In the genomic region with DNA sequence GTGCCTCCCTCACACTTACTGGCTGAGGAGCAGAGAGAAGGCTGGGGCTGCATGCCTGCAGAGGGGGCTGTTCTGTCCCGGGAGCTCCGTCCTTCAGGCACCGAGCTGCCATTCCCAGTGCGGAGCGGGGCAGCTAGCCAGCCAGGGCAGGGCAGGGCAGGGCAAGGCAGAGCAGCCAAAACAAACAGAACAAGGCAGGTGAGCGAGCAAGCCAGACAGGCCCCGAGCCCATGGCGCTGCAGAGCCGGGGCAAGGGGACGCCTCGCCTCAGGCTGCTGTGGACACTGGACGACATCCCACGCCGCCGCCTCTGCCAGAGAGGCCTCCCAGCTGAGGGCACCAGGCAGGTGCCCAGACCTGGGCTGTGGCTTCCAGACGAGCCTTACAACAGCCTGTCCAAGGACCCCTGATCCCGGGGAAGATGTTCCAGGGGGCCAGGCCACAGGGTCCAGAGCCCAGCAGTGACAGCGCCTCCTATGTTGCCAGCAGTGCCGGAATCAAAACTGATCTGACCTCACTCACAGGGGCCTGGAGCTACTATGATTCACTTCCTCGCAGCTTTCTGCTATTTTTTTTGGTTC, we compare ENCODE assay signal across 8 cellular contexts. TPM values are rescaled to one million over a fixed set of nuclear protein-coding genes. Genes with fewer than 3 reads are reported as not detected.
DNase-seq lines count a peak whose midpoint lies in the region; ATAC-seq, FAIRE-seq and TF ChIP-seq lines count a peak whose summit lies in the region.
"Had no signal": no experiment of that assay in that cellular context is flagged by ENCODE, and none has a peak within 500 bp of the region (broad histone marks: within the 10 kb centered on the region; RNA-seq: fewer than 3 reads in every experiment).

No MANE protein-coding gene starts in this region.

- H3K4me2 ChIP-seq in H1 (ENCODE audit: insufficient read depth in 1 of 2, low read depth in 2 of 2, low read length in 2 of 2): no peak overlapping the region

- no peaks in the 10 kb centered on the region for H3K79me1 ChIP-seq in H1 (ENCODE audit: low read depth, low read length)

- H3K4me1 ChIP-seq in Panc1 (ENCODE audit: control insufficient read depth, insufficient read depth, low read length): no peaks in the 10 kb centered on the region
- H3K4me1 ChIP-seq in H1 (replicated peaks in 1 of 4; ENCODE audit: control insufficient read depth in 3 of 4, insufficient read depth in 4 of 4, low read length in 3 of 4): no peaks in the 10 kb centered on the region
- peaks cover 0 to 34% (median 18%) of the 10 kb centered on the region in 4 donors for H3K4me1 ChIP-seq in right lobe of liver
- peaks cover 6 to 16% (median 13%) of the 10 kb centered on the region in 4 donors for H3K4me1 ChIP-seq in transverse colon

- no peak overlapping the region for H3K4ac ChIP-seq in H1 (replicated peaks; ENCODE audit: insufficient read length, low read depth, low read length)

- H3K9me3 ChIP-seq in Panc1 (ENCODE audit: control insufficient read depth, insufficient read depth, low read depth, low read length) (no peaks in the 10 kb centered on the region), H1 (ENCODE audit: insufficient read depth in 2 of 2, low read depth in 1 of 2, low read length in 1 of 2) (no peaks in the 10 kb centered on the region), right lobe of liver (no peaks in the 10 kb centered on the region), transverse colon (no peaks in the 10 kb centered on the region)

- no peaks in the 10 kb centered on the region for H3K79me2 ChIP-seq in H1 (ENCODE audit: control insufficient read depth in 1 of 2, insufficient read depth in 2 of 2, low read length in 2 of 2)

- no peak overlapping the region for H2BK120ac ChIP-seq in H1 (replicated peaks; ENCODE audit: low read depth, low read length)

- no peak overlapping the region for H3K9ac ChIP-seq in H1 (replicated peaks in 1 of 4; ENCODE audit: extremely low read depth in 1 of 4, low read depth in 3 of 4, low read length in 3 of 4)

- no peak overlapping the region for H4K5ac ChIP-seq in H1 (ENCODE audit: insufficient read length, low read depth, low read length)

- H4K91ac ChIP-seq in H1 (replicated peaks; ENCODE audit: insufficient read length, low read length): no peak overlapping the region

- H2AFZ ChIP-seq in H1 (ENCODE audit: low read length): no peak overlapping the region

- POLR2A ChIA-PET in Panc1 (lab: Charles Lee): no interaction called here
- POLR2A ChIA-PET in H1 (lab: Charles Lee; ENCODE audit: partially characterized antibody): interaction anchor here (0.6 to 2.4 kb wide), 3 partner anchors 45 to 499 kb away, joined by 3 to 7 read pairs (median 3); a partner anchor contains a TSS

- in situ Hi-C loops in Panc1 (cut with HindIII; ENCODE audit: low pct_unique_long_range_greater_than_20kb, low sequenced_read_pairs): no loop called here
- in situ Hi-C loops in transverse colon (cut with MboI; ENCODE audit: low pct_ligation_motif_present in 1 of 4, low pct_unique_long_range_greater_than_20kb in 1 of 4, low sequenced_read_pairs in 3 of 4): no loop called here

- no peak; a peak in 1 of 4 replicates for TF ChIP-seq RAD21 in H1 (IDR thresholded peaks at IDR 0.05 in 1 of 2, conservative IDR thresholded peaks at IDR 0.05 in 1 of 2; ENCODE audit: low read depth in 2 of 2, low read length in 2 of 2)

- H2BK20ac ChIP-seq in H1 (ENCODE audit: low read length): no peak overlapping the region

- H3K23ac ChIP-seq in H1 (ENCODE audit: insufficient read length): no peak overlapping the region

- H3K36me3 ChIP-seq in Panc1 (ENCODE audit: control insufficient read depth, insufficient read depth, low read length) (peaks cover 7% of the 10 kb centered on the region; the same call in 1 of the 2 replicates), H1 (ENCODE audit: control insufficient read depth in 2 of 4, insufficient read depth in 4 of 4, low read length in 3 of 4) (peaks cover 3 to 16% (median 10%) of the 10 kb centered on the region in 4 experiments; a peak in 6 of 8 replicates), right lobe of liver (peaks cover 0 to 3% (median 0%) of the 10 kb centered on the region in 4 donors), transverse colon (peaks cover 0 to 26% (median 10%) of the 10 kb centered on the region in 4 donors)

- H3K14ac ChIP-seq in H1 (ENCODE audit: insufficient read length): no peak overlapping the region

- H3K23me2 ChIP-seq in H1 (ENCODE audit: low read depth, low read length): no peaks in the 10 kb centered on the region

- no TSS peak for BruUV-seq in Panc1 (replicated peaks; lab: Mats Ljungman, UMichigan)

- TF ChIP-seq EP300 in H1 (IDR thresholded peaks at IDR 0.05; ENCODE audit: borderline replicate concordance in 1 of 2, low read depth in 2 of 2, low read length in 2 of 2): no peak
- TF ChIP-seq EP300 in transverse colon (IDR thresholded peaks at IDR 0.05; ENCODE audit: low read depth): no peak

- no peak overlapping the region for H3K56ac ChIP-seq in H1 (replicated peaks; ENCODE audit: insufficient read length, low read depth, low read length)

- no peak for FAIRE-seq in H1 (lab: Jason Lieb, UNC)

- peak; percentile 52 for ATAC-seq in Panc1
- peak; percentile 86 to 93 (median 90) for ATAC-seq in right lobe of liver

- peaks cover 0 to 4% of the 10 kb centered on the region in 2 experiments for H4K20me1 ChIP-seq in H1 (replicated peaks in 1 of 2; ENCODE audit: control insufficient read depth in 1 of 2, insufficient read depth in 2 of 2, low read length in 2 of 2)

- WGBS in H1 (ENCODE audit: extremely low coverage in 1 of 2, insufficient coverage in 1 of 2, insufficient read length in 1 of 2, insufficient replicate concordance in 2 of 2, low coverage in 1 of 2, low lambda C conversion rate in 2 of 2, missing lambda C conversion rate in 1 of 2), 2 experiments: 81% methylated on average over 20 of the region's 20 CpGs; no CpG with 5 or more reads in 1 of the 2 experiments
- 19% methylated on average over 7 of the region's 20 CpGs for WGBS in right lobe of liver (ENCODE audit: insufficient coverage, low coverage, low lambda C conversion rate, missing lambda C conversion rate)
- 62 to 69% methylated on average over 3 to 15 of the region's 20 CpGs for WGBS in transverse colon (ENCODE audit: low coverage in 1 of 2), 2 donors

- no peak overlapping the region; the same call in 1 of the 2 replicates for H4K8ac ChIP-seq in H1 (ENCODE audit: extremely low read depth, insufficient read depth, low read length)

- CTCF ChIA-PET in Panc1 (lab: Charles Lee): interaction anchor here (0.6 to 1.0 kb wide), 3 partner anchors 40 to 60 kb away, joined by 3 to 4 read pairs (median 4); no protein-coding TSS in a partner anchor
- CTCF ChIA-PET in H1 (lab: Charles Lee; ENCODE audit: partially characterized antibody): interaction anchor here (0.6 to 16.0 kb wide), 13 partner anchors 10 to 690 kb away, joined by 3 to 209 read pairs (median 4); no protein-coding TSS in a partner anchor

- intact Hi-C loops in Panc1 (cut with micrococcal nuclease; ENCODE audit: unreplicated experiment) (no loop called here), right lobe of liver (cut with DNase I) (no loop called here), transverse colon (cut with DNase I; ENCODE audit: low total_unique reads) (no loop called here)

- no peak overlapping the region for H2BK15ac ChIP-seq in H1 (ENCODE audit: low read length)

- TF ChIP-seq CTCF in Panc1 (IDR thresholded peaks at IDR 0.05) (no peak), H1 (IDR thresholded peaks at IDR 0.05; ENCODE audit: control extremely low read depth in 1 of 3, insufficient read depth in 1 of 3, low read depth in 1 of 3, low read length in 3 of 3) (peak; percentile 13 to 48 (median 38); a peak in 3 of 4 replicates), right lobe of liver (IDR thresholded peaks at IDR 0.05) (peak in 3 of 4 donors; percentile 3 to 19 (median 9)), transverse colon (IDR thresholded peaks at IDR 0.05) (peak in 1 of 5 experiments; percentile 23)

- no peak for DNase-seq in Panc1 (ENCODE audit: low read depth, low spot score)
- peak in 1 of 2 experiments; percentile 59 for DNase-seq in H1 (ENCODE audit: low read depth in 1 of 2, low spot score in 2 of 2)
- peak; percentile 92 to 98 (median 97) for DNase-seq in right lobe of liver
- DNase-seq in transverse colon: peak; percentile 84
- no peak for DNase-seq in NCI-H1092 (lab: John Stamatoyannopoulos, UW)
- no peak for DNase-seq in DMS79 (lab: John Stamatoyannopoulos, UW)
- no peak for DNase-seq in NCI-H524 (lab: John Stamatoyannopoulos, UW)
- DNase-seq: activated CD4-positive, alpha-beta T cell treated with anti-CD3 and anti-CD28 coated beads for 1 hour had no signal

- H3K4me3 ChIP-seq in Panc1 (ENCODE audit: low read depth in 2 of 2, low read length in 2 of 2): no peak overlapping the region
- no peak overlapping the region for H3K4me3 ChIP-seq in H1 (ENCODE audit: extremely low read depth in 1 of 4, insufficient read depth in 2 of 4, low read depth in 3 of 4, low read length in 4 of 4)
- H3K4me3 ChIP-seq in right lobe of liver: no peak overlapping the region
- peak overlapping the region in 1 of 4 donors; percentile 10 for H3K4me3 ChIP-seq in transverse colon

- H2BK5ac ChIP-seq in H1 (ENCODE audit: low read depth, low read length): no peak overlapping the region

- no peak overlapping the region for H2AK5ac ChIP-seq in H1 (ENCODE audit: low read depth, low read length)

- no peak overlapping the region for H2BK12ac ChIP-seq in H1 (ENCODE audit: low read depth, low read length)

- H3K27ac ChIP-seq in Panc1 (ENCODE audit: low read length) (no peak overlapping the region), H1 (ENCODE audit: low read depth, low read length) (no peak overlapping the region), right lobe of liver (peak overlapping the region; percentile 3 to 59 (median 9)), transverse colon (peak overlapping the region; percentile 27 to 66 (median 46))

- no peaks in the 10 kb centered on the region for H3K27me3 ChIP-seq in Panc1 (ENCODE audit: control insufficient read depth, insufficient read depth, low read length)
- H3K27me3 ChIP-seq in H1 (replicated peaks in 1 of 4; ENCODE audit: control insufficient read depth in 3 of 4, extremely low read depth in 1 of 4, insufficient read depth in 3 of 4, low read length in 3 of 4): no peaks in the 10 kb centered on the region; a peak in 1 of 7 replicates
- no peaks in the 10 kb centered on the region for H3K27me3 ChIP-seq in right lobe of liver
- H3K27me3 ChIP-seq in transverse colon: no peaks in the 10 kb centered on the region

- no peak overlapping the region for H3K18ac ChIP-seq in H1 (ENCODE audit: extremely low read depth, low read length)

- no peak for TF ChIP-seq POLR2A in H1 (IDR thresholded peaks at IDR 0.05; ENCODE audit: control extremely low read depth in 1 of 2, low read depth in 2 of 2, low read length in 2 of 2)
- no peak for TF ChIP-seq POLR2A in right lobe of liver (IDR thresholded peaks at IDR 0.05)
- TF ChIP-seq POLR2A in transverse colon (IDR thresholded peaks at IDR 0.05): no peak

RNA-seq across cellular contexts. Expression of gene NDST2, which starts 8.2 kb away (rescaled TPM):
- total RNA-seq in Panc1 (2021; ENCODE audit: unreplicated experiment): 49.0 TPM
- polyA plus RNA-seq in Panc1 (2012; ENCODE audit: insufficient read length): 49.6 TPM
- total RNA-seq in H1 (2021; fragmentation: NEBNext Ultra II Directional; extraction: Animal tissue kit (Norgen Biotek cat#: 25700)): 21.4 and 25.5 TPM in 2 replicates
- 13.9 and 18.0 TPM in 2 replicates for polyA plus RNA-seq in H1 (2011; rRNA removed)
- 13.8 TPM for polyA plus RNA-seq in H1 (2011; cell fraction: cytosol; rRNA removed)
- 50.5 TPM for polyA plus RNA-seq in H1 (2011; cell fraction: nucleus; rRNA removed)
- polyA plus RNA-seq in H1 (2012, experiment 1 of 2): 10.6 to 15.8 TPM (median 12.5 TPM) in 4 replicates
- polyA plus RNA-seq in H1 (2012, experiment 2 of 2): 9.7 TPM
- 13.4 TPM for polyA plus RNA-seq in H1 (2013, experiment 1 of 2)
- 12.3 TPM for polyA plus RNA-seq in H1 (2013, experiment 2 of 2)
- 26.5 and 36.6 TPM in 2 replicates for polyA minus RNA-seq in H1 (2011; rRNA and poly(A)+ RNA removed)
- polyA minus RNA-seq in H1 (2011; cell fraction: cytosol; rRNA and poly(A)+ RNA removed): 20.8 TPM
- 40.9 TPM for polyA minus RNA-seq in H1 (2011; cell fraction: nucleus; rRNA and poly(A)+ RNA removed)
- total RNA-seq in right lobe of liver: 10 to 100 TPM in 5 of 6 experiments, 1 to 10 TPM in 1; 9.5 to 14.8 (median 12.2) TPM
- 10 to 100 TPM; 14.3 to 34.5 (median 22.1) TPM for total RNA-seq in transverse colon

RNA-seq across cellular contexts. Expression of gene ZSWIM8, which starts 34.2 kb away (rescaled TPM):
- total RNA-seq in Panc1 (2021; ENCODE audit: unreplicated experiment) (109 TPM), right lobe of liver (100 to 1,000 TPM in 1 of 6 experiments, 10 to 100 TPM in 5; 52.2 to 107 (median 77.5) TPM), transverse colon (100 to 1,000 TPM in 3 of 4 donors, 10 to 100 TPM in 1; 94.5 to 530 (median 188) TPM)
- 126 TPM for polyA plus RNA-seq in Panc1 (2012; ENCODE audit: insufficient read length)
- 44.7 and 49.8 TPM in 2 replicates for total RNA-seq in H1 (2021; fragmentation: NEBNext Ultra II Directional; extraction: Animal tissue kit (Norgen Biotek cat#: 25700))
- 99.7 and 113 TPM in 2 replicates for polyA plus RNA-seq in H1 (2011; rRNA removed)
- polyA plus RNA-seq in H1 (2011; cell fraction: cytosol; rRNA removed): 63.2 TPM
- 423 TPM for polyA plus RNA-seq in H1 (2011; cell fraction: nucleus; rRNA removed)
- 32.9 to 71.7 TPM (median 60.3 TPM) in 4 replicates for polyA plus RNA-seq in H1 (2012, experiment 1 of 2)
- 50.8 TPM for polyA plus RNA-seq in H1 (2012, experiment 2 of 2)
- 45.3 TPM for polyA plus RNA-seq in H1 (2013, experiment 1 of 2)
- 34.3 TPM for polyA plus RNA-seq in H1 (2013, experiment 2 of 2)
- polyA minus RNA-seq in H1 (2011; rRNA and poly(A)+ RNA removed): 58.0 and 68.5 TPM in 2 replicates
- 42.7 TPM for polyA minus RNA-seq in H1 (2011; cell fraction: cytosol; rRNA and poly(A)+ RNA removed)
- 56.0 TPM for polyA minus RNA-seq in H1 (2011; cell fraction: nucleus; rRNA and poly(A)+ RNA removed)

RNA-seq across cellular contexts. Expression of gene CHCHD1, which starts 37.8 kb away (rescaled TPM):
- total RNA-seq in Panc1 (2021; ENCODE audit: unreplicated experiment): 41.2 TPM
- 71.5 TPM for polyA plus RNA-seq in Panc1 (2012; ENCODE audit: insufficient read length)
- 44.9 and 46.4 TPM in 2 replicates for total RNA-seq in H1 (2021; fragmentation: NEBNext Ultra II Directional; extraction: Animal tissue kit (Norgen Biotek cat#: 25700))
- 52.6 and 58.1 TPM in 2 replicates for polyA plus RNA-seq in H1 (2011; rRNA removed)
- polyA plus RNA-seq in H1 (2011; cell fraction: cytosol; rRNA removed): 57.1 TPM
- 28.2 TPM for polyA plus RNA-seq in H1 (2011; cell fraction: nucleus; rRNA removed)
- 78.9 to 101 TPM (median 92.5 TPM) in 4 replicates for polyA plus RNA-seq in H1 (2012, experiment 1 of 2)
- 104 TPM for polyA plus RNA-seq in H1 (2012, experiment 2 of 2)
- 151 TPM for polyA plus RNA-seq in H1 (2013, experiment 1 of 2)
- 164 TPM for polyA plus RNA-seq in H1 (2013, experiment 2 of 2)
- polyA minus RNA-seq in H1 (2011; rRNA and poly(A)+ RNA removed): 5.0 and 6.8 TPM in 2 replicates
- polyA minus RNA-seq in H1 (2011; cell fraction: cytosol; rRNA and poly(A)+ RNA removed): 9.9 TPM
- 15.8 TPM for polyA minus RNA-seq in H1 (2011; cell fraction: nucleus; rRNA and poly(A)+ RNA removed)
- 10 to 100 TPM; 13.0 to 25.1 (median 17.4) TPM for total RNA-seq in right lobe of liver
- 10 to 100 TPM in 3 of 4 donors, 1 to 10 TPM in 1; 2.6 to 37.4 (median 17.0) TPM for total RNA-seq in transverse colon

RNA-seq across cellular contexts. Expression of gene CAMK2G, which starts 54.8 kb away (rescaled TPM):
- 41.4 TPM for total RNA-seq in Panc1 (2021; ENCODE audit: unreplicated experiment)
- polyA plus RNA-seq in Panc1 (2012; ENCODE audit: insufficient read length): 37.5 TPM
- 29.9 and 31.7 TPM in 2 replicates for total RNA-seq in H1 (2021; fragmentation: NEBNext Ultra II Directional; extraction: Animal tissue kit (Norgen Biotek cat#: 25700))
- 28.9 and 31.9 TPM in 2 replicates for polyA plus RNA-seq in H1 (2011; rRNA removed)
- polyA plus RNA-seq in H1 (2011; cell fraction: cytosol; rRNA removed): 37.7 TPM
- 77.7 TPM for polyA plus RNA-seq in H1 (2011; cell fraction: nucleus; rRNA removed)
- 31.3 to 38.7 TPM (median 34.5 TPM) in 4 replicates for polyA plus RNA-seq in H1 (2012, experiment 1 of 2)
- 22.7 TPM for polyA plus RNA-seq in H1 (2012, experiment 2 of 2)
- polyA plus RNA-seq in H1 (2013, experiment 1 of 2): 23.2 TPM
- 21.7 TPM for polyA plus RNA-seq in H1 (2013, experiment 2 of 2)
- polyA minus RNA-seq in H1 (2011; rRNA and poly(A)+ RNA removed): 38.9 and 49.0 TPM in 2 replicates
- 20.9 TPM for polyA minus RNA-seq in H1 (2011; cell fraction: cytosol; rRNA and poly(A)+ RNA removed)
- 32.5 TPM for polyA minus RNA-seq in H1 (2011; cell fraction: nucleus; rRNA and poly(A)+ RNA removed)
- 10 to 100 TPM in 2 of 6 experiments, 1 to 10 TPM in 4; 8.3 to 10.7 (median 9.4) TPM for total RNA-seq in right lobe of liver
- total RNA-seq in transverse colon: 100 to 1,000 TPM in 1 of 4 donors, 10 to 100 TPM in 3; 72.0 to 131 (median 83.0) TPM

Comparison
In these comparisons a context has a peak if more than half of its experiments do, and no peak if none do; other contexts are left out.
1. DNase-seq: peak in right lobe of liver (3 of 3) and transverse colon (single experiment); none in Panc1 (single experiment), NCI-H1092 (single experiment), DMS79 (single experiment) and NCI-H524 (0 of 2).
2. H3K27ac ChIP-seq: peak in right lobe of liver (3 of 3) and transverse colon (4 of 4); none in Panc1 (single experiment) and H1 (single experiment).